ENCODE assay signal across 8 cellular contexts in genomic region chr6:167217951-167218759, GRCh38.
A peak's percentile ranks its signal among the peaks of the same experiment; 100 is the strongest.
DNase-seq lines count a peak whose midpoint lies in the region; ATAC-seq and TF ChIP-seq lines count a peak whose summit lies in the region.
"Not testable (repeated sequence)": the region's sequence is repeated elsewhere in the genome, so short reads cannot be mapped to it uniquely, and the experiment has no call there.

No MANE protein-coding gene starts in this region.

- H4K20me1 ChIP-seq in OCI-LY3 (ENCODE audit: insufficient read depth, low read length) = not testable (repeated sequence)

- H3K27me3 Mint-ChIP-seq in activated CD8-positive, alpha-beta memory T cell treated with anti-CD3 and anti-CD28 coated beads, Interleukin-2, amount 10 ng/mL, durations not matched to agents 7 days and 5 days = peaks cover 12% of the 10 kb centered on the region
- not testable (repeated sequence) for H3K27me3 Mint-ChIP-seq in endodermal cell (ENCODE audit: insufficient read depth)

- not testable (repeated sequence) for H3K4me1 Mint-ChIP-seq in activated CD8-positive, alpha-beta memory T cell treated with anti-CD3 and anti-CD28 coated beads, Interleukin-2, amount 10 ng/mL, durations not matched to agents 7 days and 5 days; endodermal cell

- DNase-seq in DMS 273 (lab: John Stamatoyannopoulos, UW; ENCODE audit: unreplicated experiment) = peak; percentile 68
- DNase-seq in KBM-7 = peak; percentile 33
- DNase-seq in activated CD8-positive, alpha-beta memory T cell treated with anti-CD3 and anti-CD28 coated beads, Interleukin-2, amount 10 ng/mL, durations not matched to agents 7 days and 5 days = peak; percentile 48
- DNase-seq in endodermal cell = peak; percentile 41
- peak; percentile 46 for DNase-seq in left lobe of liver (ENCODE audit: low spot score)
- peak; percentile 21 for DNase-seq in stimulated activated CD4-positive, alpha-beta T cell treated with anti-CD3 and anti-CD28 coated beads, Interleukin-4, amount 100 ng/mL, for 1 hour

- in situ Hi-C loops in KBM-7 (cut with MboI; ENCODE audit: low pct_unique_long_range_greater_than_20kb, low sequenced_read_pairs) = not testable (repeated sequence)

- not testable (repeated sequence) for H3K36me3 ChIP-seq in OCI-LY3 (replicated peaks; ENCODE audit: low read depth, low read length); endodermal cell (ENCODE audit: control insufficient read depth, insufficient read depth, low read length)

- CTCF ChIA-PET in activated CD8-positive, alpha-beta memory T cell treated with anti-CD3 and anti-CD28 coated beads, Interleukin-2, amount 10 ng/mL, durations not matched to agents 7 days and 5 days (lab: Charles Lee) = interaction anchor here (1.0 to 1.4 kb wide), 3 partner anchors 80 to 134 kb away, joined by 3 to 6 read pairs (median 3); no protein-coding TSS in a partner anchor

- H3K27ac Mint-ChIP-seq in activated CD8-positive, alpha-beta memory T cell treated with anti-CD3 and anti-CD28 coated beads, Interleukin-2, amount 10 ng/mL, durations not matched to agents 7 days and 5 days; endodermal cell: not testable (repeated sequence)

- TF ChIP-seq CTCF in OCI-LY3 (IDR thresholded peaks at IDR 0.05; ENCODE audit: low read depth, low read length) (peak; percentile 18), endodermal cell (conservative IDR thresholded peaks at IDR 0.05) (peak; percentile 49)

- not testable (repeated sequence) for H3K9me3 ChIP-seq in OCI-LY3 (ENCODE audit: insufficient read depth, low read length); endodermal cell (ENCODE audit: control insufficient read depth, low read length)

- H3K36me3 Mint-ChIP-seq in activated CD8-positive, alpha-beta memory T cell treated with anti-CD3 and anti-CD28 coated beads, Interleukin-2, amount 10 ng/mL, durations not matched to agents 7 days and 5 days; endodermal cell (ENCODE audit: low read depth): not testable (repeated sequence)

- not testable (repeated sequence) for H3K4me1 ChIP-seq in OCI-LY3 (ENCODE audit: low read length); endodermal cell (ENCODE audit: control insufficient read depth, insufficient read depth, low read length)

- not testable (repeated sequence) for H3K4me3 ChIP-seq in OCI-LY3 (ENCODE audit: low read length); endodermal cell (ENCODE audit: low read length)

- not testable (repeated sequence) for H3K27me3 ChIP-seq in OCI-LY3 (ENCODE audit: low read depth, low read length); endodermal cell (ENCODE audit: control insufficient read depth, insufficient read depth, low read length, poor library complexity, severe bottlenecking)

- 15% methylated on average over 5 of the region's 15 CpGs; no CpG with 5 or more reads in 1 of the 2 experiments for WGBS in endodermal cell (ENCODE audit: insufficient coverage in 1 of 2, insufficient read length in 1 of 2), 2 experiments

- not testable (repeated sequence) for H3K9me3 Mint-ChIP-seq in activated CD8-positive, alpha-beta memory T cell treated with anti-CD3 and anti-CD28 coated beads, Interleukin-2, amount 10 ng/mL, durations not matched to agents 7 days and 5 days (ENCODE audit: low read depth); endodermal cell

- not testable (repeated sequence) for H3K27ac ChIP-seq in OCI-LY3 (ENCODE audit: low read length); endodermal cell (ENCODE audit: low read depth, low read length)

- H2AFZ ChIP-seq in OCI-LY3 (ENCODE audit: low read depth, low read length) = not testable (repeated sequence)

- not testable (repeated sequence) for H3K79me2 ChIP-seq in OCI-LY3 (ENCODE audit: low read length)

- ATAC-seq in GM21423 (IDR thresholded peaks at IDR 0.05; ENCODE audit: unreplicated experiment) = peak; percentile 76
- peak; percentile 79 for ATAC-seq in activated CD8-positive, alpha-beta memory T cell treated with anti-CD3 and anti-CD28 coated beads, Interleukin-2, amount 10 ng/mL, durations not matched to agents 7 days and 5 days
- ATAC-seq in left lobe of liver = peak; percentile 71

- H3K9ac ChIP-seq in OCI-LY3 (ENCODE audit: low read length); endodermal cell (ENCODE audit: extremely low read depth, low read length, poor library complexity, severe bottlenecking): not testable (repeated sequence)

- H3K4me2 ChIP-seq in OCI-LY3 (ENCODE audit: low read length) = not testable (repeated sequence)

- not testable (repeated sequence) for H3K4me3 Mint-ChIP-seq in activated CD8-positive, alpha-beta memory T cell treated with anti-CD3 and anti-CD28 coated beads, Interleukin-2, amount 10 ng/mL, durations not matched to agents 7 days and 5 days; endodermal cell
